35 cellular contexts compared by ENCODE assay signal in the genomic region with DNA sequence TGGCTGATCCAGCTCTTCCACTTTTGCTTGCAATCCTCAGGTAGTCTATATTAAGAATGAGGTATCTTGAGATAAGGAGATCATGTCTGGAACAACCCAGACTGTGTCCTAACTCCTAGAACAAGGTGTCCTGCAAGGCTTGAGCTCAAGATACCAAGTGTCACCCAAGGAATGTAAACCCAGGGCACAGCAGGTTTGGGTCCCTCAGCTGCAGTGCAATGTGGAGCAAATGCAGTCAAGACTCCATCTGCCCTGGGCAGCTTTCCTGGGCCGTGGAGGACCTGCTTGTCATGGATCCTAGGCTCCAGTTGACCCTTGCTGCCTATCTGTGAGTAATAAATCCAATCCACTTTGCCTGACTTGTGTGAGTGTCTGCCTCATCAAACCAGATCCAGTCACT.
"Had no signal": no experiment of that assay in that cellular context is flagged by ENCODE, and none has a peak within 500 bp of the region (broad histone marks: within the 10 kb centered on the region; RNA-seq: fewer than 3 reads in every experiment).

No MANE protein-coding gene starts in this region.

- H3K36me3 ChIP-seq: MG63 had no signal

- H3K27me3 ChIP-seq: MG63 had no signal

- H3K4me3 ChIP-seq: MG63 had no signal

- DNase-seq: Karpas-422, Kasumi-1, MG63, MM.1S, MV-4-11, NCI-H1048, NCI-H1092, NCI-H1105, NCI-H1105 treated with DMSO at 0.1 percent for 48 hours, NCI-H1417, NCI-H1417 treated with DMSO at 0.1 percent for 48 hours, NCI-H1436, NCI-H1436 treated with DMSO at 0.1 percent for 48 hours, NCI-H146, NCI-H1694, NCI-H1694 treated with DMSO at 0.1 percent for 48 hours, NCI-H187, NCI-H187 treated with DMSO at 0.1 percent for 48 hours, NCI-H1930, NCI-H2029, NCI-H2029 treated with DMSO at 0.1 percent for 48 hours, NCI-H2081, NCI-H2081 treated with DMSO at 0.1 percent for 48 hours, NCI-H2107, NCI-H2171, NCI-H2171 treated with DMSO at 0.1 percent for 48 hours, NCI-H2227 treated with DMSO at 0.1 percent for 48 hours, NCI-H226, NCI-H345, NCI-H446, NCI-H446 treated with DMSO at 0.1 percent for 48 hours, NCI-H510A, NCI-H510A treated with DMSO at 0.1 percent for 48 hours, NCI-H524 had no signal

- H3K27ac ChIP-seq: KMS-11 had no signal

- H3K4me2 ChIP-seq: KMS-11 had no signal

- H3K9me3 ChIP-seq: MG63 had no signal

- H3K9ac ChIP-seq: KMS-11 had no signal
